In genomic region chr1:8984203-8984602, GRCh38 we compare ENCODE assay signal across 15 cellular contexts. TPM values are rescaled to one million over a fixed set of nuclear protein-coding genes. Genes with fewer than 3 reads are reported as not detected.
DNase-seq lines count a peak whose midpoint lies in the region; ATAC-seq and TF ChIP-seq lines count a peak whose summit lies in the region.
"Had no signal": no experiment of that assay in that cellular context is flagged by ENCODE, and none has a peak within 500 bp of the region (broad histone marks: within the 10 kb centered on the region; RNA-seq: fewer than 3 reads in every experiment).

No MANE protein-coding gene starts in this region.

- no peak for DNase-seq in activated CD8-positive, alpha-beta memory T cell treated with anti-CD3 and anti-CD28 coated beads, Interleukin-2, amount 10 ng/mL, durations not matched to agents 7 days and 5 days
- DNase-seq in activated CD8-positive, alpha-beta memory T cell treated with anti-CD3 and anti-CD28 coated beads, Interleukin-2, amount 50 U/mL, for 48 hours: no peak
- no peak for DNase-seq in activated CD8-positive, alpha-beta T cell treated with anti-CD3 and anti-CD28 coated beads for 36 hours
- DNase-seq in naive thymus-derived CD4-positive, alpha-beta T cell: no peak
- no peak for DNase-seq in NCI-H69 (lab: John Stamatoyannopoulos, UW)
- no peak for DNase-seq in effector memory CD4-positive, alpha-beta T cell
- DNase-seq: Caco-2, DMS153, NCI-H1092, NCI-H146, NCI-H2081 treated with DMSO at 0.1 percent for 48 hours, NCI-H510A treated with DMSO at 0.1 percent for 48 hours had no signal

- peaks cover 54% of the 10 kb centered on the region for H3K4me1 Mint-ChIP-seq in activated CD8-positive, alpha-beta memory T cell treated with anti-CD3 and anti-CD28 coated beads, Interleukin-2, amount 10 ng/mL, durations not matched to agents 7 days and 5 days
- peaks cover 36% of the 10 kb centered on the region for H3K4me1 Mint-ChIP-seq in activated CD8-positive, alpha-beta T cell treated with anti-CD3 and anti-CD28 coated beads for 36 hours (ENCODE audit: low read depth)
- peaks cover 9 to 46% (median 41%) of the 10 kb centered on the region in 7 donors for H3K4me1 Mint-ChIP-seq in naive thymus-derived CD4-positive, alpha-beta T cell

- no peaks in the 10 kb centered on the region for H4K20me1 ChIP-seq in DOHH2 (ENCODE audit: control insufficient read depth, insufficient read depth, low read depth, low read length)

- no peaks in the 10 kb centered on the region for H3K9me2 ChIP-seq in DOHH2 (replicated peaks; ENCODE audit: control insufficient read depth, low read length)

- no peaks in the 10 kb centered on the region for H3K9me3 Mint-ChIP-seq in activated CD8-positive, alpha-beta memory T cell treated with anti-CD3 and anti-CD28 coated beads, Interleukin-2, amount 10 ng/mL, durations not matched to agents 7 days and 5 days (ENCODE audit: low read depth)
- H3K9me3 Mint-ChIP-seq in activated CD8-positive, alpha-beta T cell treated with anti-CD3 and anti-CD28 coated beads for 36 hours: no peaks in the 10 kb centered on the region
- H3K9me3 Mint-ChIP-seq in naive thymus-derived CD4-positive, alpha-beta T cell: peaks cover 0 to 2% (median 0%) of the 10 kb centered on the region in 11 donors

- H3K27ac Mint-ChIP-seq in activated CD8-positive, alpha-beta memory T cell treated with anti-CD3 and anti-CD28 coated beads, Interleukin-2, amount 10 ng/mL, durations not matched to agents 7 days and 5 days: peak overlapping the region; percentile 72
- H3K27ac Mint-ChIP-seq in activated CD8-positive, alpha-beta T cell treated with anti-CD3 and anti-CD28 coated beads for 36 hours: peak overlapping the region; percentile 80
- peak overlapping the region; percentile 32 to 90 (median 67) for H3K27ac Mint-ChIP-seq in naive thymus-derived CD4-positive, alpha-beta T cell

- H3K79me2 ChIP-seq in DOHH2 (ENCODE audit: control insufficient read depth, low read length): no peaks in the 10 kb centered on the region

- H3K27me3 ChIP-seq in DOHH2 (ENCODE audit: control insufficient read depth, low read length): no peaks in the 10 kb centered on the region
- no peaks in the 10 kb centered on the region for H3K27me3 ChIP-seq in naive thymus-derived CD4-positive, alpha-beta T cell (ENCODE audit: control insufficient read depth in 2 of 2, insufficient read depth in 2 of 2, low read length in 2 of 2)
- no peaks in the 10 kb centered on the region for H3K27me3 ChIP-seq in effector memory CD4-positive, alpha-beta T cell (replicated peaks; ENCODE audit: control insufficient read depth, insufficient read depth, low read length, poor library complexity, severe bottlenecking)
- H3K27me3 ChIP-seq: MG63 had no signal

- intact Hi-C loops in activated CD8-positive, alpha-beta T cell treated with anti-CD3 and anti-CD28 coated beads for 36 hours (cut with micrococcal nuclease): no loop called here
- intact Hi-C loops in naive thymus-derived CD4-positive, alpha-beta T cell (cut with micrococcal nuclease): no loop called here

- no peak overlapping the region for H3K4me3 Mint-ChIP-seq in activated CD8-positive, alpha-beta memory T cell treated with anti-CD3 and anti-CD28 coated beads, Interleukin-2, amount 10 ng/mL, durations not matched to agents 7 days and 5 days
- no peak overlapping the region for H3K4me3 Mint-ChIP-seq in activated CD8-positive, alpha-beta T cell treated with anti-CD3 and anti-CD28 coated beads for 36 hours
- peak overlapping the region in 2 of 10 donors; percentile 27 to 39 for H3K4me3 Mint-ChIP-seq in naive thymus-derived CD4-positive, alpha-beta T cell

- H3K4me2 ChIP-seq in DOHH2 (ENCODE audit: low read length): peak overlapping the region; percentile 66; the same call in 1 of the 2 replicates

- no peak for TF ChIP-seq CTCF in DOHH2 (IDR thresholded peaks at IDR 0.05; ENCODE audit: low read depth, low read length, poor library complexity, severe bottlenecking)
- peak; percentile 10 for TF ChIP-seq CTCF in activated CD8-positive, alpha-beta T cell treated with anti-CD3 and anti-CD28 coated beads for 36 hours (IDR thresholded peaks at IDR 0.05)

- H3K27me3 Mint-ChIP-seq in activated CD8-positive, alpha-beta memory T cell treated with anti-CD3 and anti-CD28 coated beads, Interleukin-2, amount 10 ng/mL, durations not matched to agents 7 days and 5 days: no peaks in the 10 kb centered on the region
- no peaks in the 10 kb centered on the region for H3K27me3 Mint-ChIP-seq in activated CD8-positive, alpha-beta T cell treated with anti-CD3 and anti-CD28 coated beads for 36 hours
- peaks cover 0 to 3% (median 0%) of the 10 kb centered on the region in 5 donors for H3K27me3 Mint-ChIP-seq in naive thymus-derived CD4-positive, alpha-beta T cell

- H3K36me3 Mint-ChIP-seq in activated CD8-positive, alpha-beta memory T cell treated with anti-CD3 and anti-CD28 coated beads, Interleukin-2, amount 10 ng/mL, durations not matched to agents 7 days and 5 days: no peaks in the 10 kb centered on the region
- H3K36me3 Mint-ChIP-seq in activated CD8-positive, alpha-beta T cell treated with anti-CD3 and anti-CD28 coated beads for 36 hours (ENCODE audit: low read depth): no peaks in the 10 kb centered on the region
- peaks cover 0 to 8% (median 0%) of the 10 kb centered on the region in 5 donors for H3K36me3 Mint-ChIP-seq in naive thymus-derived CD4-positive, alpha-beta T cell

- CTCF ChIA-PET in activated CD8-positive, alpha-beta memory T cell treated with anti-CD3 and anti-CD28 coated beads, Interleukin-2, amount 10 ng/mL, durations not matched to agents 7 days and 5 days (lab: Charles Lee): interaction anchor here (0.6 to 11.3 kb wide), 5 partner anchors 13 to 63 kb away, joined by 3 to 283 read pairs (median 5); no protein-coding TSS in a partner anchor
- CTCF ChIA-PET in activated CD8-positive, alpha-beta T cell treated with anti-CD3 and anti-CD28 coated beads for 36 hours (lab: Charles Lee): interaction anchor here (1.0 to 7.7 kb wide), 4 partner anchors 21 to 950 kb away, joined by 3 to 142 read pairs (median 31); no protein-coding TSS in a partner anchor
- CTCF ChIA-PET in naive thymus-derived CD4-positive, alpha-beta T cell (lab: Charles Lee): interaction anchor here (0.8 to 1.5 kb wide), 2 partner anchors 9 to 172 kb away, joined by 3 to 5 read pairs; no protein-coding TSS in a partner anchor

- H3K4me1 ChIP-seq in DOHH2 (ENCODE audit: control insufficient read depth, low read length): peaks cover 95% of the 10 kb centered on the region
- H3K4me1 ChIP-seq in naive thymus-derived CD4-positive, alpha-beta T cell (ENCODE audit: control insufficient read depth in 2 of 2, insufficient read depth in 2 of 2, low read length in 2 of 2): peaks cover 4 to 22% of the 10 kb centered on the region in 2 donors
- H3K4me1 ChIP-seq in effector memory CD4-positive, alpha-beta T cell (ENCODE audit: control insufficient read depth, insufficient read depth, low read length, poor library complexity, severe bottlenecking): peaks cover 14% of the 10 kb centered on the region
- H3K4me1 ChIP-seq: Caco-2 had no signal

- no peaks in the 10 kb centered on the region for H3K9me3 ChIP-seq in DOHH2 (ENCODE audit: control insufficient read depth, insufficient read depth, low read length)
- H3K9me3 ChIP-seq in naive thymus-derived CD4-positive, alpha-beta T cell (ENCODE audit: control insufficient read depth in 2 of 3, low read length in 3 of 3): no peaks in the 10 kb centered on the region
- no peaks in the 10 kb centered on the region for H3K9me3 ChIP-seq in effector memory CD4-positive, alpha-beta T cell (ENCODE audit: control insufficient read depth, low read length)
- H3K9me3 ChIP-seq: Caco-2, MG63 had no signal

- POLR2A ChIA-PET in activated CD8-positive, alpha-beta T cell treated with anti-CD3 and anti-CD28 coated beads for 36 hours (lab: Charles Lee): interaction anchor here (0.6 to 1.8 kb wide), 2 partner anchors 17 to 21 kb away, joined by 3 to 7 read pairs; no protein-coding TSS in a partner anchor
- POLR2A ChIA-PET in naive thymus-derived CD4-positive, alpha-beta T cell (lab: Charles Lee): interaction anchor here (1.0 to 8.9 kb wide), 5 partner anchors 14 to 105 kb away, joined by 3 to 127 read pairs (median 41); partner anchors contain the start of gene ENO1

- no peak overlapping the region for H3K4me3 ChIP-seq in DOHH2 (ENCODE audit: low read length)
- no peak overlapping the region for H3K4me3 ChIP-seq in naive thymus-derived CD4-positive, alpha-beta T cell (ENCODE audit: low read length)
- no peak overlapping the region for H3K4me3 ChIP-seq in effector memory CD4-positive, alpha-beta T cell (ENCODE audit: insufficient read depth, low read depth, low read length, poor library complexity, severe bottlenecking)
- H3K4me3 ChIP-seq: MG63 had no signal

- H3K36me3 ChIP-seq in DOHH2 (ENCODE audit: control insufficient read depth, low read length): no peaks in the 10 kb centered on the region
- no peaks in the 10 kb centered on the region for H3K36me3 ChIP-seq in naive thymus-derived CD4-positive, alpha-beta T cell (ENCODE audit: control insufficient read depth in 2 of 3, insufficient read depth in 3 of 3, low read length in 3 of 3)
- H3K36me3 ChIP-seq in effector memory CD4-positive, alpha-beta T cell (ENCODE audit: control insufficient read depth, insufficient read depth, low read length): no peaks in the 10 kb centered on the region
- H3K36me3 ChIP-seq: MG63 had no signal

- peaks cover 38% of the 10 kb centered on the region for H3F3A ChIP-seq in DOHH2 (ENCODE audit: control insufficient read depth, insufficient read depth)

- ATAC-seq in activated CD8-positive, alpha-beta memory T cell treated with anti-CD3 and anti-CD28 coated beads, Interleukin-2, amount 10 ng/mL, durations not matched to agents 7 days and 5 days: no peak
- ATAC-seq in activated CD8-positive, alpha-beta T cell treated with anti-CD3 and anti-CD28 coated beads for 36 hours: no peak
- no peak for ATAC-seq in naive thymus-derived CD4-positive, alpha-beta T cell

- peak overlapping the region; percentile 91 for H3K27ac ChIP-seq in DOHH2 (ENCODE audit: low read depth, low read length)
- no peak overlapping the region for H3K27ac ChIP-seq in naive thymus-derived CD4-positive, alpha-beta T cell (ENCODE audit: low read depth, low read length)
- H3K27ac ChIP-seq in effector memory CD4-positive, alpha-beta T cell (ENCODE audit: insufficient read depth, low read length, poor library complexity, severe bottlenecking): no peak overlapping the region
- H3K27ac ChIP-seq: C4-2B had no signal

RNA-seq across cellular contexts. Expression of gene CA6, which starts 38.5 kb away (rescaled TPM):
- total RNA-seq in activated CD8-positive, alpha-beta memory T cell treated with anti-CD3 and anti-CD28 coated beads, Interleukin-2, amount 10 ng/mL, durations not matched to agents 7 days and 5 days: 10 to 100 TPM in 1 of 2 experiments, 1 to 10 TPM in 1; 4.8 to 10.1 TPM
- 1 to 10 TPM; 3.5 to 3.9 TPM for total RNA-seq in activated CD8-positive, alpha-beta T cell treated with anti-CD3 and anti-CD28 coated beads for 36 hours
- 1 to 10 TPM in 2 of 5 experiments, under 1 TPM in 3; 0.49 to 5.9 (median 0.90) TPM for total RNA-seq in naive thymus-derived CD4-positive, alpha-beta T cell
- 1 to 10 TPM; 3.6 to 9.3 TPM for polyA plus RNA-seq in naive thymus-derived CD4-positive, alpha-beta T cell
- total RNA-seq: Caco-2 had no signal

RNA-seq across cellular contexts. Expression of gene SLC2A7, which starts 42.0 kb away (rescaled TPM):
- total RNA-seq in activated CD8-positive, alpha-beta memory T cell treated with anti-CD3 and anti-CD28 coated beads, Interleukin-2, amount 10 ng/mL, durations not matched to agents 7 days and 5 days: not detected
- total RNA-seq in activated CD8-positive, alpha-beta T cell treated with anti-CD3 and anti-CD28 coated beads for 36 hours: under 1 TPM in 1 of 2 experiments, not detected in 1; 0.20 TPM
- total RNA-seq in naive thymus-derived CD4-positive, alpha-beta T cell: not detected
- under 1 TPM in 1 of 2 donors, not detected in 1; 0.19 TPM for polyA plus RNA-seq in naive thymus-derived CD4-positive, alpha-beta T cell
- total RNA-seq: Caco-2 had no signal
